8 cellular contexts compared by ENCODE assay signal in genomic region chr11:67389477-67389876, GRCh38. TPM values are rescaled to one million over a fixed set of nuclear protein-coding genes. Genes with fewer than 3 reads are reported as not detected.
DNase-seq lines count a peak whose midpoint lies in the region; ATAC-seq and TF ChIP-seq lines count a peak whose summit lies in the region.

No MANE protein-coding gene starts in this region.

- DNase-seq in NCI-H345 (lab: John Stamatoyannopoulos, UW) (peak; percentile 27), NCI-H345 treated with DMSO at 0.1 percent for 48 hours (lab: John Stamatoyannopoulos, UW; ENCODE audit: unreplicated experiment) (no peak), NT2/D1 (ENCODE audit: low read depth, low spot score) (peak; percentile 65), hepatocyte (ENCODE audit: low spot score) (peak; percentile 62)
- peak; percentile 51 for DNase-seq in activated gamma-delta T cell treated with anti-CD3 and anti-CD28 coated beads, Interleukin-2, amount 50 U/mL, for 16 hours (ENCODE audit: low read depth)
- DNase-seq in central memory CD4-positive, alpha-beta T cell: no peak

- H3K27me3 Mint-ChIP-seq in stimulated activated naive CD8-positive, alpha-beta T cell treated with anti-CD3 and anti-CD28 coated beads, Interleukin-15, Interleukin-2, amounts not matched to agents 100 ng/mL and 50 ng/mL, for 24 hours: no peaks in the 10 kb centered on the region

- no peaks in the 10 kb centered on the region for H3K9me2 ChIP-seq in hepatocyte (replicated peaks; ENCODE audit: insufficient read depth)

- H3K27me3 ChIP-seq in NT2/D1 (ENCODE audit: insufficient read depth, insufficient read length) (peaks cover 13% of the 10 kb centered on the region), hepatocyte (no peaks in the 10 kb centered on the region)

- no peak overlapping the region for H3K27ac ChIP-seq in hepatocyte

- no peaks in the 10 kb centered on the region for H4K20me1 ChIP-seq in hepatocyte (ENCODE audit: insufficient read depth, poor library complexity, severe bottlenecking)

- H3K9me3 ChIP-seq in NT2/D1 (ENCODE audit: insufficient read depth, low read length) (no peaks in the 10 kb centered on the region), hepatocyte (ENCODE audit: low read depth) (no peaks in the 10 kb centered on the region)

- H3K4me2 ChIP-seq in hepatocyte: no peak overlapping the region

- WGBS in hepatocyte (ENCODE audit: low lambda C conversion rate, missing lambda C conversion rate): 56% methylated on average over 6 of the region's 6 CpGs

- H3K36me3 ChIP-seq in NT2/D1 (ENCODE audit: insufficient read depth, insufficient read length, low read length): peaks cover 23% of the 10 kb centered on the region
- no peaks in the 10 kb centered on the region for H3K36me3 ChIP-seq in hepatocyte (replicated peaks; ENCODE audit: insufficient read depth, low read depth)

- H3K4me3 Mint-ChIP-seq in stimulated activated naive CD8-positive, alpha-beta T cell treated with anti-CD3 and anti-CD28 coated beads, Interleukin-15, Interleukin-2, amounts not matched to agents 100 ng/mL and 50 ng/mL, for 24 hours: peak overlapping the region; percentile 64

- H3K9me3 Mint-ChIP-seq in stimulated activated naive CD8-positive, alpha-beta T cell treated with anti-CD3 and anti-CD28 coated beads, Interleukin-15, Interleukin-2, amounts not matched to agents 100 ng/mL and 50 ng/mL, for 24 hours: no peaks in the 10 kb centered on the region

- H3K9ac ChIP-seq in NT2/D1 (ENCODE audit: insufficient read length, low read depth): no peak overlapping the region

- no peak overlapping the region for H2AFZ ChIP-seq in hepatocyte

- H3K4me3 ChIP-seq in NT2/D1 (ENCODE audit: insufficient read length, low read depth) (no peak overlapping the region), hepatocyte (no peak overlapping the region)

- ATAC-seq in HG03520 (IDR thresholded peaks at IDR 0.05; ENCODE audit: unreplicated experiment): no peak

- H3K27ac Mint-ChIP-seq in stimulated activated naive CD8-positive, alpha-beta T cell treated with anti-CD3 and anti-CD28 coated beads, Interleukin-15, Interleukin-2, amounts not matched to agents 100 ng/mL and 50 ng/mL, for 24 hours: peak overlapping the region; percentile 67

- H3K4me1 Mint-ChIP-seq in stimulated activated naive CD8-positive, alpha-beta T cell treated with anti-CD3 and anti-CD28 coated beads, Interleukin-15, Interleukin-2, amounts not matched to agents 100 ng/mL and 50 ng/mL, for 24 hours (ENCODE audit: low read depth): peaks cover 42% of the 10 kb centered on the region

- H3K4me1 ChIP-seq in NT2/D1 (ENCODE audit: insufficient read depth, insufficient read length) (peaks cover 31% of the 10 kb centered on the region), hepatocyte (ENCODE audit: insufficient read depth) (peaks cover 6% of the 10 kb centered on the region)

- peaks cover 5% of the 10 kb centered on the region for H3K36me3 Mint-ChIP-seq in stimulated activated naive CD8-positive, alpha-beta T cell treated with anti-CD3 and anti-CD28 coated beads, Interleukin-15, Interleukin-2, amounts not matched to agents 100 ng/mL and 50 ng/mL, for 24 hours (ENCODE audit: low read depth)

- peak; percentile 48 for TF ChIP-seq CTCF in hepatocyte (IDR thresholded peaks at IDR 0.05; ENCODE audit: poor library complexity)

- peaks cover 21% of the 10 kb centered on the region for H3K79me2 ChIP-seq in hepatocyte

RNA-seq across cellular contexts. Expression of gene RAD9A, which starts 2.3 kb away (rescaled TPM):
- 17.3 and 24.0 TPM in 2 replicates for total RNA-seq in hepatocyte
- 20.2 and 25.0 TPM in 2 replicates for polyA plus RNA-seq in hepatocyte

RNA-seq across cellular contexts. Expression of gene PPP1CA, which starts 12.2 kb away (rescaled TPM):
- 146 and 152 TPM in 2 replicates for total RNA-seq in hepatocyte
- 242 TPM in 2 replicates for polyA plus RNA-seq in hepatocyte

RNA-seq across cellular contexts. Expression of gene TBC1D10C, which starts 14.4 kb away (rescaled TPM):
- total RNA-seq in hepatocyte: 0.16 TPM in 1 of 2 replicates, not detected in the other
- polyA plus RNA-seq in hepatocyte: 0.07 and 0.26 TPM in 2 replicates

RNA-seq across cellular contexts. Expression of gene CLCF1, which starts 16.1 kb away (rescaled TPM):
- 5.5 and 13.2 TPM in 2 replicates for total RNA-seq in hepatocyte
- 6.5 and 9.4 TPM in 2 replicates for polyA plus RNA-seq in hepatocyte

RNA-seq across cellular contexts. Expression of gene CARNS1, which starts 26.0 kb away (rescaled TPM):
- total RNA-seq in hepatocyte: 0.92 and 2.4 TPM in 2 replicates
- polyA plus RNA-seq in hepatocyte: 7.7 and 11.5 TPM in 2 replicates

Comparison
In these comparisons a context has a peak if more than half of its experiments do, and no peak if none do; other contexts are left out.
1. DNase-seq: peak in NCI-H345 (single experiment), NT2/D1 (single experiment), activated gamma-delta T cell treated with anti-CD3 and anti-CD28 coated beads, Interleukin-2, amount 50 U/mL, for 16 hours (single experiment) and hepatocyte (single experiment); none in NCI-H345 treated with DMSO at 0.1 percent for 48 hours (single experiment) and central memory CD4-positive, alpha-beta T cell (single experiment).